ENCODE assay signal across 18 cellular contexts in the genomic region with DNA sequence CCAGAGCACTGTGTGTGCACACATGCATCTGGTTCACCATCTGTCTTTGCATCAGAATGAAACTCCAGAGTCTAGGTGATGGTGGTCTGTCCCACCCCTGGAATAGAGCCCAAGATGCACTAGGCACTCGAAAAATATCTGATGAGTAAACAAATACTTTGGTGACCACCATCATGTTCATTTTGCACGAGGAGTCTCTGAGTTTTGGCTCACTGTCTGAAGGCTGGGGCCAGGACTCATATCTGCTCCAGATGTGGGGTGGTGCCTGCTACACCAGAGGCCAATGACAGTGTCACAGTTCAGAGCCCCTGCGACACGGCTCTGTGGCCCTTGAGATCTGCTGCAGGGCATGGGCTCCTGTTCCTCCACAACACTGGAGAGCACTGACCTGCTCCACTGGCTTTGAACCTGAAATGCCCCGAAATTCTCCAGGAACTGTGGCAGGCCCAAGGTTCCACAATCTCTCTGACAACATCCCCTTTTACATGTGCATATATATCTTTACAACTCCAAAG.
"Had no signal": no experiment of that assay in that cellular context is flagged by ENCODE, and none has a peak within 500 bp of the region (broad histone marks: within the 10 kb centered on the region; RNA-seq: fewer than 3 reads in every experiment).

No MANE protein-coding gene starts in this region.

- H3K4me1 Mint-ChIP-seq: naive B cell had no signal

- H3K27me3 ChIP-seq: brain microvascular endothelial cell, right atrium auricular region, upper lobe of left lung had no signal

- ATAC-seq: activated CD8-positive, alpha-beta T cell treated with anti-CD3 and anti-CD28 coated beads, Interleukin-2, amount 10 ng/mL, durations not matched to agents 7 days and 5 days; left lobe of liver; WTC11 had no signal

- H3K4me3 Mint-ChIP-seq: activated CD8-positive, alpha-beta T cell treated with anti-CD3 and anti-CD28 coated beads, Interleukin-2, amount 10 ng/mL, durations not matched to agents 7 days and 5 days; activated naive CD8-positive, alpha-beta T cell treated with anti-CD3 and anti-CD28 coated beads, Interleukin-2, amount 10 ng/mL, durations not matched to agents 7 days and 5 days; activated T-helper 1 cell treated with anti-CD3 and anti-CD28 coated beads, Interleukin-12 subunit alpha, Interleukin-12 subunit beta, Interleukin-2, Interleukin-4 antibody, amounts not matched to agents 30 ng/mL and 10 ng/mL and 1 ng/mL, durations not matched to agents 14 hours and 24 hours and 36 hours; central memory CD8-positive, alpha-beta T cell; naive B cell; stimulated activated naive CD8-positive, alpha-beta T cell treated with anti-CD3 and anti-CD28 coated beads, Interleukin-15, Interleukin-2, amounts not matched to agents 100 ng/mL and 50 ng/mL, for 24 hours; WTC11 had no signal

- H3K27ac Mint-ChIP-seq: activated CD8-positive, alpha-beta T cell treated with anti-CD3 and anti-CD28 coated beads, Interleukin-2, amount 10 ng/mL, durations not matched to agents 7 days and 5 days; activated naive CD8-positive, alpha-beta T cell treated with anti-CD3 and anti-CD28 coated beads, Interleukin-2, amount 10 ng/mL, durations not matched to agents 7 days and 5 days; activated T-helper 1 cell treated with anti-CD3 and anti-CD28 coated beads, Interleukin-12 subunit alpha, Interleukin-12 subunit beta, Interleukin-2, Interleukin-4 antibody, amounts not matched to agents 30 ng/mL and 10 ng/mL and 1 ng/mL, durations not matched to agents 14 hours and 24 hours and 36 hours; stimulated activated naive CD8-positive, alpha-beta T cell treated with anti-CD3 and anti-CD28 coated beads, Interleukin-15, Interleukin-2, amounts not matched to agents 100 ng/mL and 50 ng/mL, for 24 hours; WTC11 had no signal

- DNase-seq: activated CD4-positive, alpha-beta T cell treated with anti-CD3 and anti-CD28 coated beads for 4 hours; activated CD8-positive, alpha-beta T cell treated with anti-CD3 and anti-CD28 coated beads, Interleukin-2, amount 10 ng/mL, durations not matched to agents 7 days and 5 days; activated naive CD8-positive, alpha-beta T cell treated with anti-CD3 and anti-CD28 coated beads, Interleukin-2, amount 10 ng/mL, durations not matched to agents 7 days and 5 days; brain microvascular endothelial cell; cortex of kidney; effector CD8-positive, alpha-beta T cell; naive B cell; stimulated activated CD4-positive, alpha-beta T cell treated with anti-CD3 and anti-CD28 coated beads, Interleukin-4, amount 100 ng/mL, for 4 hours; stimulated activated CD8-positive, alpha-beta memory T cell treated with anti-CD3 and anti-CD28 coated beads, Interleukin-4, amount 100 ng/mL, for 48 hours; SW 1271; upper lobe of left lung had no signal

- H3K4me3 ChIP-seq: right atrium auricular region, skin epidermis, upper lobe of left lung had no signal

- H3K9me3 ChIP-seq: upper lobe of left lung had no signal

- H3K9me3 Mint-ChIP-seq: central memory CD8-positive, alpha-beta T cell had no signal

- H3K36me3 ChIP-seq: brain microvascular endothelial cell, right atrium auricular region, upper lobe of left lung had no signal

- H3K36me3 Mint-ChIP-seq: activated naive CD8-positive, alpha-beta T cell treated with anti-CD3 and anti-CD28 coated beads, Interleukin-2, amount 10 ng/mL, durations not matched to agents 7 days and 5 days had no signal

- H3K27ac ChIP-seq: brain microvascular endothelial cell, right atrium auricular region, skin epidermis, upper lobe of left lung had no signal

- H3K4me1 ChIP-seq: upper lobe of left lung had no signal
